ENCODE assay signal across 27 cellular contexts in genomic region chr9:125074976-125075375, GRCh38.
A peak's percentile ranks its signal among the peaks of the same experiment; 100 is the strongest.
DNase-seq lines count a peak whose midpoint lies in the region; ATAC-seq and TF ChIP-seq lines count a peak whose summit lies in the region.
"Had no signal": no experiment of that assay in that cellular context is flagged by ENCODE, and none has a peak within 500 bp of the region (broad histone marks: within the 10 kb centered on the region; RNA-seq: fewer than 3 reads in every experiment).

No MANE protein-coding gene starts in this region.

- no peak for ATAC-seq in Right ventricle myocardium superior (ENCODE audit: poor library complexity)
- ATAC-seq: activated CD8-positive, alpha-beta memory T cell treated with anti-CD3 and anti-CD28 coated beads, Interleukin-2, amount 10 ng/mL, durations not matched to agents 7 days and 5 days; lower lobe of right lung; upper lobe of right lung had no signal

- intact Hi-C loops in Right ventricle myocardium superior (cut with DNase I): no loop called here
- intact Hi-C loops in posterior vena cava (cut with DNase I): no loop called here

- TF ChIP-seq CTCF in fibroblast of pulmonary artery (IDR thresholded peaks at IDR 0.05; ENCODE audit: low read length, missing control alignments): no peak

- no peak overlapping the region for H3K4me3 ChIP-seq in fibroblast of pulmonary artery (replicated peaks; ENCODE audit: low read depth, low read length)
- H3K4me3 ChIP-seq: K562, lower lobe of right lung, MG63, neural progenitor cell, prostate gland, skin epidermis, upper lobe of right lung had no signal

- DNase-seq in EH (ENCODE audit: low read depth) (peak; percentile 51), amniotic epithelial cell (ENCODE audit: low read depth) (peak; percentile 33), fibroblast of pulmonary artery (ENCODE audit: low read depth) (peak; percentile 50), pulmonary artery endothelial cell (ENCODE audit: low read depth, low spot score) (peak; percentile 26), NCI-H226 (no peak), Right ventricle myocardium superior (no peak), posterior vena cava (ENCODE audit: low spot score) (no peak), NCI-H774 (lab: John Stamatoyannopoulos, UW) (no peak)
- DNase-seq: activated CD4-positive, alpha-beta T cell treated with anti-CD3 and anti-CD28 coated beads, Interleukin-2, amount 10 ng/mL, durations not matched to agents 7 days and 5 days; activated CD8-positive, alpha-beta memory T cell treated with anti-CD3 and anti-CD28 coated beads, Interleukin-2, amount 10 ng/mL, durations not matched to agents 7 days and 5 days; activated naive CD4-positive, alpha-beta T cell treated with anti-CD3 and anti-CD28 coated beads, Interleukin-2, amount 50 U/mL, for 16 hours; anterior cingulate cortex; CD4-positive, alpha-beta T cell; central memory CD4-positive, alpha-beta T cell; kidney glomerular epithelial cell; lower lobe of right lung; MG63; NCI-H1436 treated with DMSO at 0.1 percent for 48 hours; NCI-H2107; NCI-H446 treated with DMSO at 0.1 percent for 48 hours; stimulated activated CD4-positive, alpha-beta T cell treated with anti-CD3 and anti-CD28 coated beads, Interleukin-2, amount 100 ng/mL, for 24 hours; upper lobe of right lung; WERI-Rb-1 had no signal

Comparison
In these comparisons a context has a peak if more than half of its experiments do, and no peak if none do; other contexts are left out.
1. DNase-seq: peak in EH (single experiment), amniotic epithelial cell (single experiment), fibroblast of pulmonary artery (single experiment) and pulmonary artery endothelial cell (single experiment); none in NCI-H226 (single experiment), Right ventricle myocardium superior (single experiment), posterior vena cava (single experiment) and NCI-H774 (single experiment).